9 cellular contexts compared by ENCODE assay signal in the genomic region with DNA sequence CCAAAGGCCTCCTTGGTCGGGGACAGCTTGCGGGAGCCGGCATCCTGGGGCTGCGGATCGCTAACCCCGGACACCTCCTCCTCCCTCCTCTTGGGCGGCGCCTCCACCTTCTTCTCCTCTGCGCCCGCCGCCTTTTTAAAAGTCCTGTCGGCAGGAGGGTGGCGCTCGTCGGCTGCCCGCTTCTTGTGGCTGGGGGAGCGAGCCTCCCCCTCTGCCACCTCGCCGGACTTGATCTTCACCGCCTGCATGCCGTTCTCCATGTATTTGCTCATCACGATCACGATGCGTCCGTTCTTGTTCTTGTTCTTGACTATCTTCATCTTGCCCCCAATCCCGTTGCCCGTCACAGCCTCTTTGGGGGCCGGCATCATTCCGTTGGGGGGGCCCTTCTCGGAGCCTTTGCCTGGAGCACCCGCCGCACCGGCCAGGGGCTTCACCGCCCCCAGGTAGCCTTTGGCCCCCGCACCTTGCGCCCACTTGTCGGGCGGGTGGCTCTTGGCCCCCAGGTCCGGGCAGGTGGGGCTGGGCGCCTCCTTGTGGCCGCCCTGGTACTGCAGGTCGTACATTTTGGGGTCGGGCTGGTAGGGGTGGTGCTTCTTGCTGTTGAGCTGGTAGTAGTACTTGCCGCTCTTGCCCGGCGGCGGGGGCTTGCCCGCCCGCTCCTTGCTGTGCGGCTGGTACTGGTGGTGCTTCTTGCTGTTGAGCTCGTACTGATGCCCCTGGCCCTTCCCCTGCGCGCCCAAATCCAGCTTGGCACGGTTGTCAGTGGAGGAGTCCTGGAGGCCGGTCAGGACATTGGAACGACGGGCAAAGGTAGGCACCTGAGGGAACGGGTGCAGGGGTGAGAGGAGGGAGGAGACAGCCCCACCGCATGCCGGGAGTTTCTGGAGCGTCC. TPM values are rescaled to one million over a fixed set of nuclear protein-coding genes. Genes with fewer than 3 reads are reported as not detected.
DNase-seq lines count a peak whose midpoint lies in the region; ATAC-seq and TF ChIP-seq lines count a peak whose summit lies in the region.
"Had no signal": no experiment of that assay in that cellular context is flagged by ENCODE, and none has a peak within 500 bp of the region (broad histone marks: within the 10 kb centered on the region; RNA-seq: fewer than 3 reads in every experiment).

No MANE protein-coding gene starts in this region.

- no peak overlapping the region for H2AFZ ChIP-seq in hepatocyte

- H3K4me1 ChIP-seq in right atrium auricular region: peaks cover 3 to 66% of the 10 kb centered on the region in 2 donors
- H3K4me1 ChIP-seq in hepatocyte (ENCODE audit: insufficient read depth): peaks cover 40% of the 10 kb centered on the region

- ATAC-seq in left ventricle myocardium superior: no peak
- no peak for ATAC-seq in GM19328 (IDR thresholded peaks at IDR 0.05; ENCODE audit: unreplicated experiment)
- ATAC-seq in GM19023 (IDR thresholded peaks at IDR 0.05; ENCODE audit: unreplicated experiment): no peak
- ATAC-seq: activated naive CD4-positive, alpha-beta T cell treated with anti-CD3 and anti-CD28 coated beads, Interleukin-2, amount 50 U/mL, for 72 hours had no signal

- H3K27ac ChIP-seq in right atrium auricular region (no peak overlapping the region), hepatocyte (no peak overlapping the region)

- H3K79me2 ChIP-seq in hepatocyte: peaks cover 43% of the 10 kb centered on the region

- H3K9me3 ChIP-seq in right atrium auricular region: no peaks in the 10 kb centered on the region
- H3K9me3 ChIP-seq in hepatocyte (ENCODE audit: low read depth): no peaks in the 10 kb centered on the region

- H3K27me3 ChIP-seq in right atrium auricular region (no peaks in the 10 kb centered on the region), hepatocyte (peaks cover 1% of the 10 kb centered on the region)

- intact Hi-C loops in left ventricle myocardium superior (cut with micrococcal nuclease): no loop called here

- H3K4me2 ChIP-seq in hepatocyte: no peak overlapping the region

- H3K27me3 Mint-ChIP-seq in type B pancreatic cell: peaks cover 25% of the 10 kb centered on the region

- H3K4me3 ChIP-seq in right atrium auricular region (no peak overlapping the region), WI38 (ENCODE audit: low read depth, low read length) (no peak overlapping the region), hepatocyte (no peak overlapping the region)

- WGBS in hepatocyte (ENCODE audit: low lambda C conversion rate, missing lambda C conversion rate): 66% methylated on average over 55 of the region's 61 CpGs

- H4K20me1 ChIP-seq in hepatocyte (ENCODE audit: insufficient read depth, poor library complexity, severe bottlenecking): peaks cover 66% of the 10 kb centered on the region

- no peaks in the 10 kb centered on the region for H3K9me2 ChIP-seq in hepatocyte (replicated peaks; ENCODE audit: insufficient read depth)

- peak overlapping the region; percentile 73 for H3K4me3 Mint-ChIP-seq in type B pancreatic cell

- TF ChIP-seq CTCF in right atrium auricular region (IDR thresholded peaks at IDR 0.05) (peak; percentile 55 to 73), WI38 (IDR thresholded peaks at IDR 0.05; ENCODE audit: low read depth, low read length) (peak; percentile 59), hepatocyte (IDR thresholded peaks at IDR 0.05; ENCODE audit: poor library complexity) (peak; percentile 71), type B pancreatic cell (conservative IDR thresholded peaks at IDR 0.05) (peak; percentile 88)

- peaks cover 21% of the 10 kb centered on the region for H3K4me1 Mint-ChIP-seq in type B pancreatic cell (ENCODE audit: unreplicated experiment)

- peaks cover 20% of the 10 kb centered on the region for H3K36me3 ChIP-seq in right atrium auricular region
- no peaks in the 10 kb centered on the region for H3K36me3 ChIP-seq in hepatocyte (replicated peaks; ENCODE audit: insufficient read depth, low read depth)

- H3K27ac Mint-ChIP-seq in type B pancreatic cell: peak overlapping the region; percentile 58
- H3K27ac Mint-ChIP-seq: activated naive CD4-positive, alpha-beta T cell treated with anti-CD3 and anti-CD28 coated beads, Interleukin-2, amount 50 U/mL, for 72 hours had no signal

- no peak for DNase-seq in right atrium auricular region (ENCODE audit: low spot score)
- no peak for DNase-seq in left ventricle myocardium superior
- DNase-seq in hepatocyte (ENCODE audit: low spot score): peak; percentile 26
- peak; percentile 79 for DNase-seq in type B pancreatic cell (ENCODE audit: extremely low spot score, unreplicated experiment)
- DNase-seq in glomerular visceral epithelial cell (ENCODE audit: extremely low spot score): no peak

- H3K9me3 Mint-ChIP-seq in type B pancreatic cell: no peaks in the 10 kb centered on the region
- H3K9me3 Mint-ChIP-seq: activated naive CD4-positive, alpha-beta T cell treated with anti-CD3 and anti-CD28 coated beads, Interleukin-2, amount 50 U/mL, for 72 hours had no signal

- H3K36me3 Mint-ChIP-seq in type B pancreatic cell: peaks cover 9% of the 10 kb centered on the region

RNA-seq across cellular contexts. Expression of gene CBX4, which starts 4.4 kb away (rescaled TPM):
- 10 to 100 TPM; 22.8 to 24.3 TPM for total RNA-seq in right atrium auricular region
- total RNA-seq in left ventricle myocardium superior: 27.4 TPM
- 49.6 and 56.1 TPM in 2 replicates for total RNA-seq in hepatocyte
- 74.3 and 86.7 TPM in 2 replicates for polyA plus RNA-seq in hepatocyte
- 39.6 and 76.2 TPM in 2 replicates for total RNA-seq in type B pancreatic cell (ENCODE audit: low replicate concordance)

RNA-seq across cellular contexts. Expression of gene CBX8, which starts 37.9 kb away (rescaled TPM):
- total RNA-seq in right atrium auricular region: 1 to 10 TPM; 2.7 to 3.0 TPM
- 8.2 TPM for total RNA-seq in left ventricle myocardium superior
- total RNA-seq in hepatocyte: 4.3 and 8.6 TPM in 2 replicates
- polyA plus RNA-seq in hepatocyte: 6.5 and 8.3 TPM in 2 replicates
- total RNA-seq in type B pancreatic cell (ENCODE audit: low replicate concordance): 13.3 and 16.0 TPM in 2 replicates

RNA-seq across cellular contexts. Expression of gene CBX2, which starts 56.9 kb away (rescaled TPM):
- 1 to 10 TPM; 1.0 to 1.7 TPM for total RNA-seq in right atrium auricular region
- total RNA-seq in left ventricle myocardium superior: 2.9 TPM
- 11.8 and 16.3 TPM in 2 replicates for total RNA-seq in hepatocyte
- polyA plus RNA-seq in hepatocyte: 8.6 and 11.6 TPM in 2 replicates
- total RNA-seq in type B pancreatic cell (ENCODE audit: low replicate concordance): 21.6 and 72.0 TPM in 2 replicates

Comparison
In these comparisons a context has a peak if more than half of its experiments do, and no peak if none do; other contexts are left out.
1. DNase-seq: peak in hepatocyte (single experiment) and type B pancreatic cell (single experiment); none in right atrium auricular region (single experiment), left ventricle myocardium superior (single experiment) and glomerular visceral epithelial cell (single experiment).
2. Peak in every context shown above with its lines, with median percentiles within 50 percentile points of each other: CTCF ChIP-seq.